Comparison of ENCODE assay signal across 22 cellular contexts in genomic region chr6:149400050-149400449, GRCh38. TPM values are rescaled to one million over a fixed set of nuclear protein-coding genes. Genes with fewer than 3 reads are reported as not detected.
A peak's percentile ranks its signal among the peaks of the same experiment; 100 is the strongest.
DNase-seq lines count a peak whose midpoint lies in the region; ATAC-seq and TF ChIP-seq lines count a peak whose summit lies in the region.
"Had no signal": no experiment of that assay in that cellular context is flagged by ENCODE, and none has a peak within 500 bp of the region (broad histone marks: within the 10 kb centered on the region; RNA-seq: fewer than 3 reads in every experiment).

SUMO4 (plus strand) TSS chr6:149400262; CDS start chr6:149400392, 130 bp downstream.

- no peaks in the 10 kb centered on the region for H3K4me1 ChIP-seq in gastroesophageal sphincter
- H3K4me1 ChIP-seq: BLaER1 had no signal

- TF ChIP-seq POLR2A in gastroesophageal sphincter (IDR thresholded peaks at IDR 0.05), result no peak

- 100% methylated on average over 5 of the region's 11 CpGs; no CpG with 5 or more reads in 1 of the 2 donors for WGBS in gastroesophageal sphincter (ENCODE audit: low coverage in 1 of 2), 2 donors

- H3K27ac ChIP-seq in gastroesophageal sphincter, result no peak within 1 kb of the TSS
- H3K27ac ChIP-seq: 22Rv1, BLaER1 had no signal

- intact Hi-C loops in T-helper 1 cell treated with Interleukin-12 subunit alpha and Interleukin-12 subunit beta and Interleukin-4 antibody, amounts not matched to agents 30 ng/mL and 1 ng/mL, for 36 hours (cut with micrococcal nuclease), result no loop called here

- peaks cover 24% of the 10 kb centered on the region for H3K4me1 Mint-ChIP-seq in activated naive CD8-positive, alpha-beta T cell (ENCODE audit: low read depth)
- peaks cover 24% of the 10 kb centered on the region for H3K4me1 Mint-ChIP-seq in activated naive CD8-positive, alpha-beta T cell treated with anti-CD3 and anti-CD28 coated beads for 36 hours
- peaks cover 25% of the 10 kb centered on the region for H3K4me1 Mint-ChIP-seq in central memory CD8-positive, alpha-beta T cell
- H3K4me1 Mint-ChIP-seq in stimulated activated naive B cell treated with anti-CD40 and anti-IgM and Interleukin-4, amounts not matched to agents 10 μg/mL and 1 μg/mL and 100 μg/mL, for 72 hours, result peaks cover 6 to 10% of the 10 kb centered on the region in 2 donors

- H3K36me3 Mint-ChIP-seq in activated naive CD8-positive, alpha-beta T cell, result peaks cover 36% of the 10 kb centered on the region
- H3K36me3 Mint-ChIP-seq in activated naive CD8-positive, alpha-beta T cell treated with anti-CD3 and anti-CD28 coated beads for 36 hours, result peaks cover 74% of the 10 kb centered on the region
- peaks cover 43% of the 10 kb centered on the region for H3K36me3 Mint-ChIP-seq in central memory CD8-positive, alpha-beta T cell (ENCODE audit: insufficient read depth)
- peaks cover 42 to 62% of the 10 kb centered on the region in 2 donors for H3K36me3 Mint-ChIP-seq in stimulated activated naive B cell treated with anti-CD40 and anti-IgM and Interleukin-4, amounts not matched to agents 10 μg/mL and 1 μg/mL and 100 μg/mL, for 72 hours

- H3K9me3 Mint-ChIP-seq in activated naive CD8-positive, alpha-beta T cell (ENCODE audit: low read depth), result no peaks in the 10 kb centered on the region
- no peaks in the 10 kb centered on the region for H3K9me3 Mint-ChIP-seq in activated naive CD8-positive, alpha-beta T cell treated with anti-CD3 and anti-CD28 coated beads for 36 hours
- H3K9me3 Mint-ChIP-seq in central memory CD8-positive, alpha-beta T cell, result no peaks in the 10 kb centered on the region
- no peaks in the 10 kb centered on the region for H3K9me3 Mint-ChIP-seq in stimulated activated naive B cell treated with anti-CD40 and anti-IgM and Interleukin-4, amounts not matched to agents 10 μg/mL and 1 μg/mL and 100 μg/mL, for 72 hours
- H3K9me3 Mint-ChIP-seq: CD4-positive, alpha-beta T cell had no signal

- no peak for TF ChIP-seq CTCF in gastroesophageal sphincter (IDR thresholded peaks at IDR 0.05)

- H3K36me3 ChIP-seq in gastroesophageal sphincter, result peaks cover 0 to 57% of the 10 kb centered on the region in 2 donors

- H3K27me3 ChIP-seq in gastroesophageal sphincter, result no peaks in the 10 kb centered on the region
- H3K27me3 ChIP-seq: BLaER1 had no signal

- no peak within 1 kb of the TSS for H3K4me3 ChIP-seq in gastroesophageal sphincter
- H3K4me3 ChIP-seq: BLaER1 had no signal

- peak within 1 kb of the TSS; percentile 46 for H3K27ac Mint-ChIP-seq in activated naive CD8-positive, alpha-beta T cell
- H3K27ac Mint-ChIP-seq in activated naive CD8-positive, alpha-beta T cell treated with anti-CD3 and anti-CD28 coated beads for 36 hours, result no peak within 1 kb of the TSS
- H3K27ac Mint-ChIP-seq in central memory CD8-positive, alpha-beta T cell (ENCODE audit: low read depth), result peak within 1 kb of the TSS; percentile 10
- H3K27ac Mint-ChIP-seq in stimulated activated naive B cell treated with anti-CD40 and anti-IgM and Interleukin-4, amounts not matched to agents 10 μg/mL and 1 μg/mL and 100 μg/mL, for 72 hours, result peak within 1 kb of the TSS; percentile 9

- ATAC-seq in central memory CD8-positive, alpha-beta T cell (replicated peaks; ENCODE audit: extremely low read depth, poor library complexity, severe bottlenecking), result no peak
- ATAC-seq in stimulated activated naive B cell treated with anti-CD40 and anti-IgM and Interleukin-4, amounts not matched to agents 10 μg/mL and 1 μg/mL and 100 μg/mL, for 72 hours (replicated peaks), result no peak
- no peak for ATAC-seq in gastroesophageal sphincter
- no peak for ATAC-seq in GM19397 (IDR thresholded peaks at IDR 0.05; ENCODE audit: unreplicated experiment)
- ATAC-seq: HepG2 had no signal

- DNase-seq in T-helper 1 cell, result no peak
- DNase-seq in activated naive CD8-positive, alpha-beta T cell treated with anti-CD3 and anti-CD28 coated beads for 36 hours, result no peak
- no peak for DNase-seq in central memory CD8-positive, alpha-beta T cell (ENCODE audit: low spot score in 2 of 2)
- DNase-seq in stimulated activated naive B cell treated with anti-CD40 and anti-IgM and Interleukin-4, amounts not matched to agents 10 μg/mL and 1 μg/mL and 100 μg/mL, for 72 hours, result no peak
- DNase-seq: ACHN; CD4-positive, alpha-beta T cell; COR-L47; DMS79; KBM-7; MM.1S; NCI-H1048; NCI-H1417 treated with DMSO at 0.1 percent for 48 hours; NCI-H187; NCI-H446; NCI-H526 had no signal

- H3K4me3 Mint-ChIP-seq in activated naive CD8-positive, alpha-beta T cell, result no peak within 1 kb of the TSS
- H3K4me3 Mint-ChIP-seq in activated naive CD8-positive, alpha-beta T cell treated with anti-CD3 and anti-CD28 coated beads for 36 hours, result no peak within 1 kb of the TSS
- H3K4me3 Mint-ChIP-seq in central memory CD8-positive, alpha-beta T cell, result no peak within 1 kb of the TSS
- H3K4me3 Mint-ChIP-seq in stimulated activated naive B cell treated with anti-CD40 and anti-IgM and Interleukin-4, amounts not matched to agents 10 μg/mL and 1 μg/mL and 100 μg/mL, for 72 hours, result no peak within 1 kb of the TSS
- H3K4me3 Mint-ChIP-seq: CD4-positive, alpha-beta T cell had no signal

- no peaks in the 10 kb centered on the region for H3K27me3 Mint-ChIP-seq in activated naive CD8-positive, alpha-beta T cell
- no peaks in the 10 kb centered on the region for H3K27me3 Mint-ChIP-seq in activated naive CD8-positive, alpha-beta T cell treated with anti-CD3 and anti-CD28 coated beads for 36 hours
- H3K27me3 Mint-ChIP-seq in central memory CD8-positive, alpha-beta T cell, result no peaks in the 10 kb centered on the region
- no peaks in the 10 kb centered on the region for H3K27me3 Mint-ChIP-seq in stimulated activated naive B cell treated with anti-CD40 and anti-IgM and Interleukin-4, amounts not matched to agents 10 μg/mL and 1 μg/mL and 100 μg/mL, for 72 hours
- H3K27me3 Mint-ChIP-seq: CD4-positive, alpha-beta T cell had no signal

- no peak for TF ChIP-seq EP300 in gastroesophageal sphincter (IDR thresholded peaks at IDR 0.05)

- no peaks in the 10 kb centered on the region for H3K9me3 ChIP-seq in gastroesophageal sphincter

RNA-seq across cellular contexts. Expression of gene SUMO4, which starts in this region (rescaled TPM):
- 17.3 and 18.7 TPM in 2 replicates for total RNA-seq in T-helper 1 cell treated with Interleukin-12 subunit alpha and Interleukin-12 subunit beta and Interleukin-4 antibody, amounts not matched to agents 30 ng/mL and 1 ng/mL, for 36 hours
- 1 to 10 TPM; 2.3 to 2.6 TPM for total RNA-seq in activated naive CD8-positive, alpha-beta T cell treated with anti-CD3 and anti-CD28 coated beads for 36 hours
- 1 to 10 TPM in 3 of 4 donors, not detected in 1; 1.9 to 2.4 (median 2.0) TPM for total RNA-seq in gastroesophageal sphincter
